In genomic region chr1:43044572-43045361, GRCh38 we compare ENCODE assay signal across 27 cellular contexts.
"Had no signal": no experiment of that assay in that cellular context is flagged by ENCODE, and none has a peak within 500 bp of the region (broad histone marks: within the 10 kb centered on the region; RNA-seq: fewer than 3 reads in every experiment).

No MANE protein-coding gene starts in this region.

- H3K27ac ChIP-seq: dorsolateral prefrontal cortex, esophagus muscularis mucosa, heart right ventricle, left ventricle myocardium inferior, lower lobe of right lung, prostate gland, right atrium auricular region, sigmoid colon, spleen, suprapubic skin, thyroid gland had no signal

- H3K9me3 ChIP-seq: esophagus muscularis mucosa, heart right ventricle, left ventricle myocardium inferior, lower lobe of right lung, prostate gland, right atrium auricular region, sigmoid colon, spleen, suprapubic skin, thyroid gland had no signal

- H3K4me3 ChIP-seq: dorsolateral prefrontal cortex, esophagus muscularis mucosa, heart right ventricle, left ventricle myocardium inferior, lower lobe of right lung, prostate gland, right atrium auricular region, sigmoid colon, spleen, suprapubic skin, thyroid gland had no signal

- DNase-seq: dorsolateral prefrontal cortex; effector CD4-positive, alpha-beta T cell; endodermal cell; foreskin melanocyte; glutamatergic neuron; heart right ventricle; hypothalamus; immature natural killer cell; islet precursor cell; kidney glomerular epithelial cell; left colon; left ventricle myocardium inferior; lower lobe of right lung; naive thymus-derived CD8-positive, alpha-beta T cell; nephron progenitor cell; nucleus accumbens; sigmoid colon; spleen; stimulated activated CD4-positive, alpha-beta T cell treated with anti-CD3 and anti-CD28 coated beads, Interleukin-2, amount 100 ng/mL, for 48 hours; stimulated activated CD8-positive, alpha-beta memory T cell treated with anti-CD3 and anti-CD28 coated beads, Interleukin-4, amount 100 ng/mL, for 48 hours; stimulated activated naive CD4-positive, alpha-beta T cell; stimulated activated naive CD8-positive, alpha-beta T cell treated with anti-CD3 and anti-CD28 coated beads, Interleukin-15, amount 100 ng/mL, for 72 hours; thyroid gland had no signal

- H3K36me3 ChIP-seq: esophagus muscularis mucosa, heart right ventricle, left ventricle myocardium inferior, lower lobe of right lung, prostate gland, right atrium auricular region, sigmoid colon, spleen, suprapubic skin, thyroid gland had no signal

- H3K27me3 ChIP-seq: dorsolateral prefrontal cortex, esophagus muscularis mucosa, heart right ventricle, right atrium auricular region, sigmoid colon, spleen, suprapubic skin, thyroid gland had no signal

- H3K4me1 ChIP-seq: heart right ventricle, lower lobe of right lung, prostate gland, right atrium auricular region, sigmoid colon, spleen, thyroid gland had no signal
